In genomic region chr1:184075040-184076029, GRCh38 we compare ENCODE assay signal across 1 cellular context.
TF ChIP-seq lines count a peak whose summit lies in the region.

No MANE protein-coding gene starts in this region.

TF ChIP-seq in HepG2, 621 proteins besides CTCF, POLR2A, EP300 and RAD21 (continued from another document):
- TF ChIP-seq HBP1 (CRISPR knock-in tag; IDR thresholded peaks at IDR 0.05; ENCODE audit: low read depth): no peak
- TF ChIP-seq TBL1XR1 (IDR thresholded peaks at IDR 0.05; ENCODE audit: borderline replicate concordance, low read length, partially characterized antibody): no peak
- TF ChIP-seq ARID4A (CRISPR knock-in tag; IDR thresholded peaks at IDR 0.05; ENCODE audit: borderline replicate concordance): no peak
- TF ChIP-seq, protein P1, sequence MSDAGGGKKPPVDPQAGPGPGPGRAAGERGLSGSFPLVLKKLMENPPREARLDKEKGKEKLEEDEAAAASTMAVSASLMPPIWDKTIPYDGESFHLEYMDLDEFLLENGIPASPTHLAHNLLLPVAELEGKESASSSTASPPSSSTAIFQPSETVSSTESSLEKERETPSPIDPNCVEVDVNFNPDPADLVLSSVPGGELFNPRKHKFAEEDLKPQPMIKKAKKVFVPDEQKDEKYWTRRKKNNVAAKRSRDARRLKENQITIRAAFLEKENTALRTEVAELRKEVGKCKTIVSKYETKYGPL (CRISPR knock-in tag; IDR thresholded peaks at IDR 0.05): peak; percentile 79
- no peak for TF ChIP-seq GRHL1 (CRISPR knock-in tag; conservative IDR thresholded peaks at IDR 0.05)
- TF ChIP-seq STAG1 (CRISPR knock-in tag; IDR thresholded peaks at IDR 0.05): peak; percentile 84
- no peak for TF ChIP-seq ATRX (CRISPR knock-in tag; IDR thresholded peaks at IDR 0.05; ENCODE audit: borderline replicate concordance)
- TF ChIP-seq ATAD3A (CRISPR knock-in tag; IDR thresholded peaks at IDR 0.05): no peak
- TF ChIP-seq ZZZ3 (CRISPR knock-in tag; IDR thresholded peaks at IDR 0.05; ENCODE audit: borderline replicate concordance): no peak
